23 cellular contexts compared by ENCODE assay signal in the genomic region with DNA sequence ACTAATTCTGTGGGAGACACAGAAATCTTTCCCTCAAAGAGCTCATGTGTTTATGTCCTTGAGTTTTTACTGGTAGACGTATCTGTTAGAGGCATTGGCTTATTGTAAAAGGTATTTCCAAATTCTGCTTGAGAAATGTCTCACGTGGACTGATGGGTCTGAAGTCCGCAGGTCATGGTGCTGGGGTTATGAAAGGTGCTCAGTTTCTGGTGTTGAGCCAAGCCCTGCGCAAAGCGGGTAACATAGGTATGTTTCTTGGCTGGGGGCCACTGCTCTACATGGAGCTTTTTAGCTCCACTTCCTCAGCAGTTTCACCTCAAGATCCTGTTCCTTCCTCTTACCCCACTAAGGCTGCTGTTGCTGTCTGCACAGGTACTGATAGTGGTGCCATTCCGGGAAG. TPM values are rescaled to one million over a fixed set of nuclear protein-coding genes. Genes with fewer than 3 reads are reported as not detected.
DNase-seq lines count a peak whose midpoint lies in the region; ATAC-seq and TF ChIP-seq lines count a peak whose summit lies in the region.
"Had no signal": no experiment of that assay in that cellular context is flagged by ENCODE, and none has a peak within 500 bp of the region (broad histone marks: within the 10 kb centered on the region; RNA-seq: fewer than 3 reads in every experiment).

No MANE protein-coding gene starts in this region.

- H4K20me1 ChIP-seq in HCT116 (ENCODE audit: insufficient read depth), result no peaks in the 10 kb centered on the region

- H3K9me3 Mint-ChIP-seq in activated T-helper 2 cell treated with anti-CD3 and anti-CD28 coated beads, Interferon-gamma antibody, Interleukin-2, Interleukin-4, amounts not matched to agents 10 μg/mL and 5 μg/mL and 100 μg/mL, durations not matched to agents 14 hours and 24 hours and 36 hours, result no peaks in the 10 kb centered on the region
- no peaks in the 10 kb centered on the region for H3K9me3 Mint-ChIP-seq in osteocyte (ENCODE audit: unreplicated experiment)
- H3K9me3 Mint-ChIP-seq: activated CD4-positive, alpha-beta memory T cell treated with anti-CD3 and anti-CD28 coated beads, Interleukin-2, amount 10 ng/mL, durations not matched to agents 7 days and 5 days; CD4-positive, CD25-positive, alpha-beta regulatory T cell; H9; stimulated activated naive B cell treated with anti-CD40 and anti-IgM and Interleukin-4, amounts not matched to agents 10 μg/mL and 1 μg/mL and 100 μg/mL, for 72 hours had no signal

- no peak for TF ChIP-seq RAD21 in HCT116 (IDR thresholded peaks at IDR 0.05; ENCODE audit: low read depth)

- no peaks in the 10 kb centered on the region for H3K9me2 ChIP-seq in HCT116 (ENCODE audit: insufficient read depth)

- RAD21 ChIA-PET in HCT116 (lab: Charles Lee; ENCODE audit: low non-redundant PET in 1 of 2, low total read pairs in 2 of 2, uncharacterized antibody in 2 of 2, unreplicated experiment in 2 of 2), result no interaction called here

- H3K27me3 ChIP-seq in HCT116 (ENCODE audit: insufficient read depth, low read length), result no peaks in the 10 kb centered on the region
- H3K27me3 ChIP-seq in foreskin keratinocyte, result no peaks in the 10 kb centered on the region
- H3K27me3 ChIP-seq: spleen had no signal

- H3K27ac ChIP-seq in HCT116 (ENCODE audit: low read depth, low read length), result no peak overlapping the region
- peak overlapping the region; percentile 78 for H3K27ac ChIP-seq in foreskin keratinocyte
- H3K27ac ChIP-seq: HL-60, spleen had no signal

- no peak overlapping the region for H3K4me3 ChIP-seq in HCT116 (replicated peaks in 1 of 2; ENCODE audit: low read depth in 1 of 2, low read length in 2 of 2)
- H3K4me3 ChIP-seq: spleen had no signal

- intact Hi-C loops in HCT116 (cut with micrococcal nuclease), result no loop called here
- intact Hi-C loops in activated T-helper 2 cell treated with anti-CD3 and anti-CD28 coated beads, Interferon-gamma antibody, Interleukin-2, Interleukin-4, amounts not matched to agents 10 μg/mL and 5 μg/mL and 100 μg/mL, durations not matched to agents 14 hours and 24 hours and 36 hours (cut with micrococcal nuclease), result no loop called here

- no peak overlapping the region for H2AFZ ChIP-seq in HCT116 (ENCODE audit: low read depth, low read length, poor library complexity, severe bottlenecking)

- H3K36me3 ChIP-seq in HCT116 (ENCODE audit: control insufficient read depth in 1 of 2, insufficient read depth in 2 of 2, low read length in 2 of 2), result peaks cover 53 to 79% of the 10 kb centered on the region in 2 experiments

- TF ChIP-seq POLR2A in HCT116 (IDR thresholded peaks at IDR 0.05; ENCODE audit: borderline replicate concordance, extremely low read depth, insufficient read depth, insufficient read length), result no peak

- peaks cover 66% of the 10 kb centered on the region for H3K4me1 Mint-ChIP-seq in activated T-helper 2 cell treated with anti-CD3 and anti-CD28 coated beads, Interferon-gamma antibody, Interleukin-2, Interleukin-4, amounts not matched to agents 10 μg/mL and 5 μg/mL and 100 μg/mL, durations not matched to agents 14 hours and 24 hours and 36 hours (ENCODE audit: low read depth)
- H3K4me1 Mint-ChIP-seq in osteocyte (ENCODE audit: unreplicated experiment), result peaks cover 40% of the 10 kb centered on the region
- H3K4me1 Mint-ChIP-seq: H9 had no signal

- peak overlapping the region; percentile 68; the same call in 1 of the 2 replicates for H3K4me2 ChIP-seq in HCT116 (ENCODE audit: low read length)

- H3K27ac Mint-ChIP-seq in activated T-helper 2 cell treated with anti-CD3 and anti-CD28 coated beads, Interferon-gamma antibody, Interleukin-2, Interleukin-4, amounts not matched to agents 10 μg/mL and 5 μg/mL and 100 μg/mL, durations not matched to agents 14 hours and 24 hours and 36 hours, result peak overlapping the region; percentile 42
- H3K27ac Mint-ChIP-seq in osteocyte (ENCODE audit: unreplicated experiment), result peak overlapping the region; percentile 90
- H3K27ac Mint-ChIP-seq: activated CD4-positive, alpha-beta memory T cell treated with anti-CD3 and anti-CD28 coated beads, Interleukin-2, amount 10 ng/mL, durations not matched to agents 7 days and 5 days; H9; stimulated activated naive B cell treated with anti-CD40 and anti-IgM and Interleukin-4, amounts not matched to agents 10 μg/mL and 1 μg/mL and 100 μg/mL, for 72 hours had no signal

- ATAC-seq in HCT116 (no peak), foreskin keratinocyte (no peak)
- ATAC-seq: stimulated activated naive B cell treated with anti-CD40 and anti-IgM and Interleukin-4, amounts not matched to agents 10 μg/mL and 1 μg/mL and 100 μg/mL, for 72 hours had no signal

- CTCF ChIA-PET in HCT116 (lab: Charles Lee), result interaction anchor here (1.3 to 2.0 kb wide), 2 partner anchors 15 to 22 kb away, joined by 7 read pairs; no protein-coding TSS in a partner anchor

- H3K36me3 Mint-ChIP-seq in activated T-helper 2 cell treated with anti-CD3 and anti-CD28 coated beads, Interferon-gamma antibody, Interleukin-2, Interleukin-4, amounts not matched to agents 10 μg/mL and 5 μg/mL and 100 μg/mL, durations not matched to agents 14 hours and 24 hours and 36 hours (ENCODE audit: low read depth), result peaks cover 99% of the 10 kb centered on the region
- H3K36me3 Mint-ChIP-seq in osteocyte (ENCODE audit: unreplicated experiment), result peaks cover 67% of the 10 kb centered on the region

- H3K79me2 ChIP-seq in HCT116 (ENCODE audit: insufficient read depth, low read length), result peaks cover 8% of the 10 kb centered on the region; the same call in 1 of the 2 replicates

- H3K9ac ChIP-seq in HCT116 (ENCODE audit: low read length), result no peak overlapping the region

- H3K4me1 ChIP-seq in HCT116 (ENCODE audit: control insufficient read depth in 1 of 2, insufficient read depth in 2 of 2, low read length in 2 of 2) (peaks cover 5 to 37% of the 10 kb centered on the region in 2 experiments; a peak in 3 of 4 replicates), foreskin keratinocyte (peaks cover 22% of the 10 kb centered on the region)

- POLR2A ChIA-PET in HCT116 (lab: Charles Lee), result interaction anchor here (0.9 kb wide), 1 partner anchor 11 kb away, joined by 3 read pairs; the partner anchor contains the start of gene UTP25

- TF ChIP-seq CTCF in HCT116 (IDR thresholded peaks at IDR 0.05 in 2 of 3, conservative IDR thresholded peaks at IDR 0.05 in 1 of 3; ENCODE audit: borderline replicate concordance in 1 of 3, insufficient read depth in 1 of 3, low read depth in 2 of 3, low read length in 2 of 3) (no peak), foreskin keratinocyte (conservative IDR thresholded peaks at IDR 0.05) (no peak), osteocyte (IDR thresholded peaks at IDR 0.05) (no peak)

- no peaks in the 10 kb centered on the region for H3K9me3 ChIP-seq in HCT116 (ENCODE audit: control insufficient read depth in 1 of 2, insufficient read depth in 1 of 2, low read depth in 1 of 2, low read length in 2 of 2)
- H3K9me3 ChIP-seq: spleen had no signal

- no peaks in the 10 kb centered on the region for H3K27me3 Mint-ChIP-seq in activated T-helper 2 cell treated with anti-CD3 and anti-CD28 coated beads, Interferon-gamma antibody, Interleukin-2, Interleukin-4, amounts not matched to agents 10 μg/mL and 5 μg/mL and 100 μg/mL, durations not matched to agents 14 hours and 24 hours and 36 hours (ENCODE audit: low read depth)
- H3K27me3 Mint-ChIP-seq in osteocyte (ENCODE audit: unreplicated experiment), result no peaks in the 10 kb centered on the region
- H3K27me3 Mint-ChIP-seq: activated CD4-positive, alpha-beta memory T cell treated with anti-CD3 and anti-CD28 coated beads, Interleukin-2, amount 10 ng/mL, durations not matched to agents 7 days and 5 days; CD4-positive, CD25-positive, alpha-beta regulatory T cell; stimulated activated naive B cell treated with anti-CD40 and anti-IgM and Interleukin-4, amounts not matched to agents 10 μg/mL and 1 μg/mL and 100 μg/mL, for 72 hours had no signal

- BruUV-seq in HCT116 (replicated peaks; lab: Mats Ljungman, UMichigan), result no TSS peak

- H3K4me3 Mint-ChIP-seq in activated T-helper 2 cell treated with anti-CD3 and anti-CD28 coated beads, Interferon-gamma antibody, Interleukin-2, Interleukin-4, amounts not matched to agents 10 μg/mL and 5 μg/mL and 100 μg/mL, durations not matched to agents 14 hours and 24 hours and 36 hours (ENCODE audit: low read depth), result no peak overlapping the region
- no peak overlapping the region for H3K4me3 Mint-ChIP-seq in osteocyte (ENCODE audit: unreplicated experiment)
- H3K4me3 Mint-ChIP-seq: activated CD4-positive, alpha-beta memory T cell treated with anti-CD3 and anti-CD28 coated beads, Interleukin-2, amount 10 ng/mL, durations not matched to agents 7 days and 5 days; CD4-positive, CD25-positive, alpha-beta regulatory T cell; H9; stimulated activated naive B cell treated with anti-CD40 and anti-IgM and Interleukin-4, amounts not matched to agents 10 μg/mL and 1 μg/mL and 100 μg/mL, for 72 hours had no signal

- DNase-seq in HCT116 (ENCODE audit: low read depth, low spot score) (no peak), foreskin keratinocyte (no peak), osteocyte (ENCODE audit: extremely low spot score, unreplicated experiment) (no peak), NCI-H2029 treated with DMSO at 0.1 percent for 48 hours (lab: John Stamatoyannopoulos, UW) (no peak), SIG-M5 (lab: John Stamatoyannopoulos, UW) (no peak)
- no peak for DNase-seq in activated T-helper 2 cell treated with anti-CD3 and anti-CD28 coated beads, Interferon-gamma antibody, Interleukin-2, Interleukin-4, amounts not matched to agents 10 μg/mL and 5 μg/mL and 100 μg/mL, durations not matched to agents 14 hours and 24 hours and 36 hours (ENCODE audit: low spot score)
- DNase-seq in activated effector memory CD4-positive, alpha-beta T cell treated with Interleukin-2 at 50 U/mL for 16 hours, result no peak
- DNase-seq: activated CD4-positive, alpha-beta memory T cell treated with anti-CD3 and anti-CD28 coated beads, Interleukin-2, amount 10 ng/mL, durations not matched to agents 7 days and 5 days; aorta; CD4-positive, CD25-positive, alpha-beta regulatory T cell; central memory CD4-positive, alpha-beta T cell; dermis blood vessel endothelial cell; H9; head of caudate nucleus; mesendoderm; NCI-H1092 treated with DMSO at 0.1 percent for 48 hours; NCI-H1930; NCI-H2227 treated with DMSO at 0.1 percent for 48 hours; NCI-H774; spleen; stimulated activated CD4-positive, alpha-beta T cell treated with anti-CD3 and anti-CD28 coated beads, Interleukin-2, amount 100 ng/mL, for 48 hours; stimulated activated naive B cell treated with anti-CD40 and anti-IgM and Interleukin-4, amounts not matched to agents 10 μg/mL and 1 μg/mL and 100 μg/mL, for 72 hours had no signal

RNA-seq across cellular contexts. Expression of gene UTP25, which starts 10.8 kb away (rescaled TPM):
- 12.7 TPM for total RNA-seq in HCT116 (2021; ENCODE audit: unreplicated experiment)
- polyA plus RNA-seq in HCT116 (2012), result 3.9 and 5.1 TPM in 2 replicates
- 18.7 and 19.6 TPM in 2 replicates for total RNA-seq in activated T-helper 2 cell treated with anti-CD3 and anti-CD28 coated beads, Interferon-gamma antibody, Interleukin-2, Interleukin-4, amounts not matched to agents 10 μg/mL and 5 μg/mL and 100 μg/mL, durations not matched to agents 14 hours and 24 hours and 36 hours
- 9.0 and 9.2 TPM in 2 replicates for total RNA-seq in foreskin keratinocyte
- polyA plus RNA-seq in foreskin keratinocyte, result 3.2 and 3.7 TPM in 2 replicates
- total RNA-seq in osteocyte, result 7.1 and 7.3 TPM in 2 replicates

RNA-seq across cellular contexts. Expression of gene IRF6, which starts 32.6 kb away (rescaled TPM):
- total RNA-seq in HCT116 (2021; ENCODE audit: unreplicated experiment) (35.2 TPM), foreskin keratinocyte (160 and 194 TPM in 2 replicates), osteocyte (0.13 TPM in 1 of 2 replicates, not detected in the other)
- 29.4 and 35.7 TPM in 2 replicates for polyA plus RNA-seq in HCT116 (2012)
- total RNA-seq in activated T-helper 2 cell treated with anti-CD3 and anti-CD28 coated beads, Interferon-gamma antibody, Interleukin-2, Interleukin-4, amounts not matched to agents 10 μg/mL and 5 μg/mL and 100 μg/mL, durations not matched to agents 14 hours and 24 hours and 36 hours, result 0.25 TPM in 1 of 2 replicates, not detected in the other
- polyA plus RNA-seq in foreskin keratinocyte, result 70.3 and 93.1 TPM in 2 replicates

RNA-seq across cellular contexts. Expression of gene C1orf74, which starts 54.2 kb away (rescaled TPM):
- total RNA-seq in HCT116 (2021; ENCODE audit: unreplicated experiment) (5.6 TPM), foreskin keratinocyte (11.0 and 12.3 TPM in 2 replicates), osteocyte (1.6 TPM in 2 replicates)
- 2.7 and 4.1 TPM in 2 replicates for polyA plus RNA-seq in HCT116 (2012)
- 2.8 and 3.0 TPM in 2 replicates for total RNA-seq in activated T-helper 2 cell treated with anti-CD3 and anti-CD28 coated beads, Interferon-gamma antibody, Interleukin-2, Interleukin-4, amounts not matched to agents 10 μg/mL and 5 μg/mL and 100 μg/mL, durations not matched to agents 14 hours and 24 hours and 36 hours
- 5.7 and 6.1 TPM in 2 replicates for polyA plus RNA-seq in foreskin keratinocyte

Comparison
In these comparisons a context has a peak if more than half of its experiments do, and no peak if none do; other contexts are left out.
1. RNA of gene IRF6, which starts 32.6 kb away (total RNA-seq): 160 to 194 TPM in foreskin keratinocyte and 35.2 TPM in HCT116 (single experiment); 0.25 TPM in activated T-helper 2 cell treated with anti-CD3 and anti-CD28 coated beads, Interferon-gamma antibody, Interleukin-2, Interleukin-4, amounts not matched to agents 10 μg/mL and 5 μg/mL and 100 μg/mL, durations not matched to agents 14 hours and 24 hours and 36 hours and 0.13 TPM in osteocyte; every median in the first group is over 10 times any median in the second.